ENCODE assay signal across 1 cellular context in genomic region chr10:25018703-25019102, GRCh38.
A peak's percentile ranks its signal among the peaks of the same experiment; 100 is the strongest.
TF ChIP-seq lines count a peak whose summit lies in the region.

No MANE protein-coding gene starts in this region.

TF ChIP-seq in HepG2, 621 proteins besides CTCF, POLR2A, EP300 and RAD21:
- peak; percentile 58 to 78 for TF ChIP-seq MAFK (conservative IDR thresholded peaks at IDR 0.05 in 1 of 2, IDR thresholded peaks at IDR 0.05 in 1 of 2; ENCODE audit: low read length in 2 of 2)
- no peak for TF ChIP-seq FOSL1 (CRISPR knock-in tag; IDR thresholded peaks at IDR 0.05; ENCODE audit: borderline replicate concordance)
- TF ChIP-seq MAFF (IDR thresholded peaks at IDR 0.05; ENCODE audit: low read depth, low read length), result peak; percentile 80
- TF ChIP-seq ZNF513 (CRISPR knock-in tag; conservative IDR thresholded peaks at IDR 0.05), result no peak
- TF ChIP-seq REL (CRISPR knock-in tag; conservative IDR thresholded peaks at IDR 0.05), result no peak
